In genomic region chr14:99035268-99035667, GRCh38 we compare ENCODE assay signal across 8 cellular contexts.
DNase-seq lines count a peak whose midpoint lies in the region; ATAC-seq and TF ChIP-seq lines count a peak whose summit lies in the region.
"Had no signal": no experiment of that assay in that cellular context is flagged by ENCODE, and none has a peak within 500 bp of the region (broad histone marks: within the 10 kb centered on the region; RNA-seq: fewer than 3 reads in every experiment).

No MANE protein-coding gene starts in this region.

- TF ChIP-seq CTCF in right lobe of liver (IDR thresholded peaks at IDR 0.05) (no peak), tibial artery (IDR thresholded peaks at IDR 0.05) (no peak)

- ATAC-seq in right lobe of liver = peak; percentile 27 to 63 (median 60)
- ATAC-seq: activated CD8-positive, alpha-beta memory T cell treated with anti-CD3 and anti-CD28 coated beads, Interleukin-2, amount 10 ng/mL, durations not matched to agents 7 days and 5 days had no signal

- TF ChIP-seq POLR2A in right lobe of liver (IDR thresholded peaks at IDR 0.05) = no peak

- H3K27ac ChIP-seq in caudate nucleus (ENCODE audit: low read depth, low read length) (peak overlapping the region; percentile 52), right lobe of liver (no peak overlapping the region), tibial artery (peak overlapping the region; percentile 77 to 81)

- H3K4me3 ChIP-seq in right lobe of liver (no peak overlapping the region), tibial artery (peak overlapping the region; percentile 21 to 41)

- 48% methylated on average over 2 of the region's 4 CpGs for WGBS in right lobe of liver (ENCODE audit: insufficient coverage, low coverage, low lambda C conversion rate, missing lambda C conversion rate)

- H3K4me1 ChIP-seq in right lobe of liver = no peaks in the 10 kb centered on the region
- H3K4me1 ChIP-seq in tibial artery = peaks cover 0 to 31% (median 15%) of the 10 kb centered on the region in 4 donors

- H3K27me3 ChIP-seq in right lobe of liver (no peaks in the 10 kb centered on the region), tibial artery (no peaks in the 10 kb centered on the region)

- H3K36me3 ChIP-seq in right lobe of liver (no peaks in the 10 kb centered on the region), tibial artery (no peaks in the 10 kb centered on the region)

- DNase-seq in LoVo (ENCODE audit: low spot score) (peak; percentile 1), caudate nucleus (lab: John Stamatoyannopoulos, UW) (peak in 3 of 61 donors; percentile 9 to 18 (median 15)), right lobe of liver (no peak), tibial artery (peak; percentile 72 to 75), activated gamma-delta T cell treated with Interleukin-2 at 50 U/mL for 16 hours (no peak), GOT3 (lab: John Stamatoyannopoulos, UW) (no peak), SW 1271 (lab: John Stamatoyannopoulos, UW) (no peak)
- DNase-seq: activated CD8-positive, alpha-beta memory T cell treated with anti-CD3 and anti-CD28 coated beads, Interleukin-2, amount 10 ng/mL, durations not matched to agents 7 days and 5 days had no signal

- intact Hi-C loops in right lobe of liver (cut with DNase I) (no loop called here), tibial artery (cut with DNase I; ENCODE audit: low total_unique reads) (no loop called here)

- H3K9me3 ChIP-seq in right lobe of liver (no peaks in the 10 kb centered on the region), tibial artery (no peaks in the 10 kb centered on the region)

Comparison
In these comparisons a context has a peak if more than half of its experiments do, and no peak if none do; other contexts are left out.
1. DNase-seq: peak in LoVo (single experiment) and tibial artery (2 of 2); none in right lobe of liver (0 of 3), activated gamma-delta T cell treated with Interleukin-2 at 50 U/mL for 16 hours (single experiment), GOT3 (single experiment) and SW 1271 (0 of 2).
2. H3K27ac ChIP-seq: peak in caudate nucleus (single experiment) and tibial artery (2 of 2); none in right lobe of liver (0 of 3).
3. H3K4me3 ChIP-seq: peak in tibial artery (2 of 2); none in right lobe of liver (0 of 3).